Comparison of ENCODE assay signal across 9 cellular contexts in the genomic region with DNA sequence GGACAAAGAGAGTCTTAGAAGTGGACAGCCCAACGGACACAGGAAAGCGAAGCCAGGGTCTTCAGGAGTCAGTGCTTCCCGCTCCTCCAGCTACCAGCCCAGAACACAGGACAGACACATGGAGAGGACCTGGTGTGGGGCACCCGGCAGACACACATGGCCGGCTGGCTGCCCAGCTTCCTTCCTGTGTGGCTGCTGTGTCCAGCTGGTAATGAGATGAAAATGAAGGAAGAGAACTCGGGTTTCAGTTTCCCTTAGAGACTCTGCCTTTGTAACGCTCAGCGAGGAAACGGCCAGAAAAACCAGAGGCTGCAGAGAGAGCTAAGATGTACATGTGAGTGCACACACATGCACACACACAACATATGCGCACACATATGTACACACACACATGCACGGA.
DNase-seq lines count a peak whose midpoint lies in the region; ATAC-seq, FAIRE-seq and TF ChIP-seq lines count a peak whose summit lies in the region.
"Had no signal": no experiment of that assay in that cellular context is flagged by ENCODE, and none has a peak within 500 bp of the region (broad histone marks: within the 10 kb centered on the region; RNA-seq: fewer than 3 reads in every experiment).

No MANE protein-coding gene starts in this region.

- H3K27me3 Mint-ChIP-seq in T-cell = no peaks in the 10 kb centered on the region

- peaks cover 13% of the 10 kb centered on the region for H3K4me1 ChIP-seq in mucosa of descending colon (ENCODE audit: low read depth)

- H3K4me3 Mint-ChIP-seq in T-cell = peak overlapping the region in 2 of 3 donors; percentile 13 to 83

- H3K4me1 Mint-ChIP-seq in T-cell = peaks cover 67 to 71% (median 70%) of the 10 kb centered on the region in 3 donors

- peak overlapping the region; percentile 85 to 89 for H3K27ac Mint-ChIP-seq in T-cell

- H3K4me3 ChIP-seq in mucosa of descending colon = no peak overlapping the region

- CTCF ChIA-PET in T-cell (lab: Charles Lee) = interaction anchor here in 1 of 2 donors (2.7 kb wide), 1 partner anchor 143 kb away, joined by 12 read pairs; no protein-coding TSS in a partner anchor

- no peak for DNase-seq in GM18507 (ENCODE audit: extremely low spot score, insufficient read length, low read depth)
- no peak for DNase-seq in T-cell
- DNase-seq in mucosa of descending colon = peak in 1 of 3 donors; percentile 40
- DNase-seq in DMS79 treated with DMSO at 0.1 percent for 48 hours (lab: John Stamatoyannopoulos, UW) = no peak
- no peak for DNase-seq in NCI-H2029 treated with DMSO at 0.1 percent for 48 hours (lab: John Stamatoyannopoulos, UW)
- no peak for DNase-seq in NCI-H1930 (lab: John Stamatoyannopoulos, UW)
- DNase-seq in mucosa of gallbladder (ENCODE audit: low spot score) = no peak

- H3K9me3 ChIP-seq in mucosa of descending colon = peaks cover 4% of the 10 kb centered on the region

- no peaks in the 10 kb centered on the region for H3K36me3 ChIP-seq in mucosa of descending colon (ENCODE audit: low read depth)

- intact Hi-C loops in mucosa of descending colon (cut with DNase I, micrococcal nuclease) = no loop called here

- POLR2A ChIA-PET in T-cell (lab: Charles Lee) = no interaction called here

- TF ChIP-seq CTCF in mucosa of descending colon (IDR thresholded peaks at IDR 0.05) = no peak

- peaks cover 48% of the 10 kb centered on the region for H3K36me3 Mint-ChIP-seq in T-cell

- peak; percentile 38 for ATAC-seq in GM21737 (IDR thresholded peaks at IDR 0.05; ENCODE audit: unreplicated experiment)
- no peak for ATAC-seq in T-cell (replicated peaks in 1 of 4)
- ATAC-seq in mucosa of descending colon = peak; percentile 64

- FAIRE-seq in GM18507 (lab: Jason Lieb, UNC) = peak; percentile 98
- FAIRE-seq: astrocyte had no signal

- H3K9me3 Mint-ChIP-seq in T-cell = peaks cover 0 to 5% (median 5%) of the 10 kb centered on the region in 3 donors

Comparison
In these comparisons a context has a peak if more than half of its experiments do, and no peak if none do; other contexts are left out.
1. ATAC-seq: peak in GM21737 (single experiment) and mucosa of descending colon (single experiment); none in T-cell (0 of 4).